8 cellular contexts compared by ENCODE assay signal in the genomic region with DNA sequence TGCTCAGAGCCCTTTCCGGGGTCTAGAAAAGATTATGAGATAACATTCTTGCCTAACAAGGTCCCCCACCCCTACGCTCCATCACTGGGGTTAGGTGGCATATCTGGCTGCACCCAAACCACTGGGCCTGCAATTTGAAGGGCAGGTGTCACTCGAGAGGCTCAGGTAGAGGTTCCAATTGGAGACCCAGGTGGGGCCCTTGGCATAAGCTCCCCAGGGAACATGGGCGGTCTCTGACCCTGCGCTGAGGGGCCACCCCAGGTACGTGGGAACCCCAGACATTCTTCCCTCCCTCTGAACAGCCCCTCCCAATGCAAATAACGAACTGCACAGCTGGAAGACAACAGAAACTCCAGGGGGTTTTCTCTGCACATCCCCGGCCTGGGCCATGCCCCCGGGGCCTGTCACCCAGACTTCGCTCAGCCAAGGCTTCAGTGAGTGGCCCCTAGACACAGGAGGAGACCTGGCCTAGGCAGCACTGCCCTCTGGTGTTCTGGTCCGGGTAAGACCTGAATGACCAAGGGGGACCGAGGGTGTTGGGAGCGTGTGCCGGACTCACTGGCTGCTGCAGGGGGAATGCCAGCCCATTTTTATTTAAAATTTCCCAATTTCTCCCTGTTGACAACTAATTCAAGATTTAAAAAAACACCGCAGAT. TPM values are rescaled to one million over a fixed set of nuclear protein-coding genes. Genes with fewer than 3 reads are reported as not detected.
A peak's percentile ranks its signal among the peaks of the same experiment; 100 is the strongest.
DNase-seq lines count a peak whose midpoint lies in the region; ATAC-seq and TF ChIP-seq lines count a peak whose summit lies in the region.

No MANE protein-coding gene starts in this region.

- H3K9me2 ChIP-seq in GM23338 (ENCODE audit: insufficient read depth), result no peaks in the 10 kb centered on the region

- no peak overlapping the region for H3K4me3 Mint-ChIP-seq in GM23338
- no peak overlapping the region for H3K4me3 Mint-ChIP-seq in progenitor cell of endocrine pancreas (ENCODE audit: low read depth)

- H3K4me1 ChIP-seq in GM23338 (ENCODE audit: insufficient read depth) (no peaks in the 10 kb centered on the region), NT2/D1 (ENCODE audit: insufficient read depth, insufficient read length) (peaks cover 11% of the 10 kb centered on the region)

- H3K9me3 Mint-ChIP-seq in GM23338 (no peaks in the 10 kb centered on the region), progenitor cell of endocrine pancreas (ENCODE audit: low read depth) (no peaks in the 10 kb centered on the region)

- no peaks in the 10 kb centered on the region for H3K79me2 ChIP-seq in GM23338 (replicated peaks; ENCODE audit: insufficient read depth)

- H3K36me3 Mint-ChIP-seq in GM23338 (ENCODE audit: low read depth), result peaks cover 52% of the 10 kb centered on the region
- H3K36me3 Mint-ChIP-seq in progenitor cell of endocrine pancreas (ENCODE audit: insufficient read depth), result peaks cover 10% of the 10 kb centered on the region

- 0 out of 2 replicates have a peak overlapping the region, but pooled peaks have one; percentile 26 for H3K27ac ChIP-seq in GM23338 (ENCODE audit: low read depth)

- peak; percentile 77 to 93 for TF ChIP-seq CTCF in GM23338 (conservative IDR thresholded peaks at IDR 0.05; ENCODE audit: low read depth in 2 of 2)
- TF ChIP-seq CTCF in progenitor cell of endocrine pancreas (IDR thresholded peaks at IDR 0.05; ENCODE audit: unreplicated experiment), result peak; percentile 74

- DNase-seq in Ammon's horn (ENCODE audit: low spot score) (peak; percentile 67), GM23338 (ENCODE audit: low spot score) (peak; percentile 86), NT2/D1 (ENCODE audit: low read depth, low spot score) (no peak), head of caudate nucleus (peak in 40 of 42 donors; percentile 37 to 88 (median 74)), progenitor cell of endocrine pancreas (ENCODE audit: low spot score, unreplicated experiment) (peak; percentile 57)
- peak; percentile 56 for DNase-seq in activated naive CD4-positive, alpha-beta T cell treated with Interleukin-2 at 50 U/mL for 16 hours

- H3K27me3 Mint-ChIP-seq in GM23338 (ENCODE audit: insufficient read depth, low read depth, poor library complexity), result peaks cover 10% of the 10 kb centered on the region
- H3K27me3 Mint-ChIP-seq in progenitor cell of endocrine pancreas, result no peaks in the 10 kb centered on the region

- H3K27ac Mint-ChIP-seq in GM23338 (no peak overlapping the region), progenitor cell of endocrine pancreas (no peak overlapping the region)

- H4K20me1 ChIP-seq in GM23338 (replicated peaks; ENCODE audit: insufficient read depth), result no peaks in the 10 kb centered on the region

- H3K27me3 ChIP-seq in GM23338 (ENCODE audit: insufficient read depth) (no peaks in the 10 kb centered on the region), NT2/D1 (ENCODE audit: insufficient read depth, insufficient read length) (no peaks in the 10 kb centered on the region)

- H3K4me1 Mint-ChIP-seq in GM23338, result peaks cover 3% of the 10 kb centered on the region
- H3K4me1 Mint-ChIP-seq in progenitor cell of endocrine pancreas (ENCODE audit: low read depth), result peaks cover 6% of the 10 kb centered on the region

- H2AFZ ChIP-seq in GM23338, result no peak overlapping the region

- ATAC-seq in GM23338, result peak; percentile 89
- ATAC-seq in HG03159 (IDR thresholded peaks at IDR 0.05; ENCODE audit: unreplicated experiment), result no peak
- no peak for ATAC-seq in GM21576 (IDR thresholded peaks at IDR 0.05; ENCODE audit: unreplicated experiment)

- no peaks in the 10 kb centered on the region for H3K9me3 ChIP-seq in NT2/D1 (ENCODE audit: insufficient read depth, low read length)

- peak overlapping the region; percentile 10 for H3K9ac ChIP-seq in NT2/D1 (ENCODE audit: insufficient read length, low read depth)

- intact Hi-C loops in head of caudate nucleus (cut with DNase I), result loop anchor here (5.0 kb wide), 1 partner anchor 80 kb away; no protein-coding TSS in a partner anchor

- no peak overlapping the region for H3K4me3 ChIP-seq in GM23338
- no peak overlapping the region for H3K4me3 ChIP-seq in NT2/D1 (ENCODE audit: insufficient read length, low read depth)

- no peak overlapping the region for H3K4me2 ChIP-seq in GM23338

- H3K36me3 ChIP-seq in GM23338 (ENCODE audit: insufficient read depth), result 0 out of 2 replicates have a peak, but pooled peaks cover 8% of the 10 kb centered on the region
- H3K36me3 ChIP-seq in NT2/D1 (ENCODE audit: insufficient read depth, insufficient read length, low read length), result peaks cover 93% of the 10 kb centered on the region

- no peaks in the 10 kb centered on the region for H3F3A ChIP-seq in GM23338 (replicated peaks; ENCODE audit: low read depth)

TF ChIP-seq in GM23338, 12 proteins besides CTCF, POLR2A, EP300 and RAD21 (continues in another document):
- TF ChIP-seq NANOG (IDR thresholded peaks at IDR 0.05; ENCODE audit: borderline replicate concordance) (no peak), JUNB (IDR thresholded peaks at IDR 0.05; ENCODE audit: unreplicated experiment) (no peak), EZH2 (IDR thresholded peaks at IDR 0.05; ENCODE audit: low read depth, unreplicated experiment) (no peak), EZH2phosphoT487 (IDR thresholded peaks at IDR 0.05; ENCODE audit: unreplicated experiment) (no peak), POLR2AphosphoS5 (IDR thresholded peaks at IDR 0.05; ENCODE audit: low read depth) (no peak), CREB1 (CRISPR knock-in tag; IDR thresholded peaks at IDR 0.05; ENCODE audit: low read depth) (no peak), ZNF114 (CRISPR knock-in tag; IDR thresholded peaks at IDR 0.05) (no peak), ZNF331 (CRISPR knock-in tag; IDR thresholded peaks at IDR 0.05; ENCODE audit: low read depth) (no peak)
- TF ChIP-seq, protein P1, sequence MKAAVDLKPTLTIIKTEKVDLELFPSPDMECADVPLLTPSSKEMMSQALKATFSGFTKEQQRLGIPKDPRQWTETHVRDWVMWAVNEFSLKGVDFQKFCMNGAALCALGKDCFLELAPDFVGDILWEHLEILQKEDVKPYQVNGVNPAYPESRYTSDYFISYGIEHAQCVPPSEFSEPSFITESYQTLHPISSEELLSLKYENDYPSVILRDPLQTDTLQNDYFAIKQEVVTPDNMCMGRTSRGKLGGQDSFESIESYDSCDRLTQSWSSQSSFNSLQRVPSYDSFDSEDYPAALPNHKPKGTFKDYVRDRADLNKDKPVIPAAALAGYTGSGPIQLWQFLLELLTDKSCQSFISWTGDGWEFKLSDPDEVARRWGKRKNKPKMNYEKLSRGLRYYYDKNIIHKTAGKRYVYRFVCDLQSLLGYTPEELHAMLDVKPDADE (IDR thresholded peaks at IDR 0.05), result no peak
- TF ChIP-seq, protein P2, sequence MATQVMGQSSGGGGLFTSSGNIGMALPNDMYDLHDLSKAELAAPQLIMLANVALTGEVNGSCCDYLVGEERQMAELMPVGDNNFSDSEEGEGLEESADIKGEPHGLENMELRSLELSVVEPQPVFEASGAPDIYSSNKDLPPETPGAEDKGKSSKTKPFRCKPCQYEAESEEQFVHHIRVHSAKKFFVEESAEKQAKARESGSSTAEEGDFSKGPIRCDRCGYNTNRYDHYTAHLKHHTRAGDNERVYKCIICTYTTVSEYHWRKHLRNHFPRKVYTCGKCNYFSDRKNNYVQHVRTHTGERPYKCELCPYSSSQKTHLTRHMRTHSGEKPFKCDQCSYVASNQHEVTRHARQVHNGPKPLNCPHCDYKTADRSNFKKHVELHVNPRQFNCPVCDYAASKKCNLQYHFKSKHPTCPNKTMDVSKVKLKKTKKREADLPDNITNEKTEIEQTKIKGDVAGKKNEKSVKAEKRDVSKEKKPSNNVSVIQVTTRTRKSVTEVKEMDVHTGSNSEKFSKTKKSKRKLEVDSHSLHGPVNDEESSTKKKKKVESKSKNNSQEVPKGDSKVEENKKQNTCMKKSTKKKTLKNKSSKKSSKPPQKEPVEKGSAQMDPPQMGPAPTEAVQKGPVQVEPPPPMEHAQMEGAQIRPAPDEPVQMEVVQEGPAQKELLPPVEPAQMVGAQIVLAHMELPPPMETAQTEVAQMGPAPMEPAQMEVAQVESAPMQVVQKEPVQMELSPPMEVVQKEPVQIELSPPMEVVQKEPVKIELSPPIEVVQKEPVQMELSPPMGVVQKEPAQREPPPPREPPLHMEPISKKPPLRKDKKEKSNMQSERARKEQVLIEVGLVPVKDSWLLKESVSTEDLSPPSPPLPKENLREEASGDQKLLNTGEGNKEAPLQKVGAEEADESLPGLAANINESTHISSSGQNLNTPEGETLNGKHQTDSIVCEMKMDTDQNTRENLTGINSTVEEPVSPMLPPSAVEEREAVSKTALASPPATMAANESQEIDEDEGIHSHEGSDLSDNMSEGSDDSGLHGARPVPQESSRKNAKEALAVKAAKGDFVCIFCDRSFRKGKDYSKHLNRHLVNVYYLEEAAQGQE (IDR thresholded peaks at IDR 0.05; ENCODE audit: unreplicated experiment), result no peak

RNA-seq across cellular contexts. Expression of a gene that starts 47.5 kb away (rescaled TPM):
- total RNA-seq in GM23338 (2014; rRNA removed; shearing (Covaris generic)), result 145 and 162 TPM in 2 replicates
- 456 and 459 TPM in 2 replicates for polyA plus RNA-seq in GM23338 (2016; fragmentation: Nextera tagmentation; extraction: Ambion mirVana)
- total RNA-seq in progenitor cell of endocrine pancreas, result 199 and 201 TPM in 2 replicates
